In genomic region chr13:46593403-46593802, GRCh38 we compare ENCODE assay signal across 12 cellular contexts. TPM values are rescaled to one million over a fixed set of nuclear protein-coding genes. Genes with fewer than 3 reads are reported as not detected.
A peak's percentile ranks its signal among the peaks of the same experiment; 100 is the strongest.
DNase-seq lines count a peak whose midpoint lies in the region; ATAC-seq and TF ChIP-seq lines count a peak whose summit lies in the region.
"Had no signal": no experiment of that assay in that cellular context is flagged by ENCODE, and none has a peak within 500 bp of the region (broad histone marks: within the 10 kb centered on the region; RNA-seq: fewer than 3 reads in every experiment).

No MANE protein-coding gene starts in this region.

- peak overlapping the region; percentile 16 for H3K4me3 Mint-ChIP-seq in T-helper 1 cell treated with Interleukin-12 subunit alpha and Interleukin-12 subunit beta and Interleukin-4 antibody, amounts not matched to agents 30 μg/mL and 1 μg/mL, for 36 hours
- H3K4me3 Mint-ChIP-seq in activated naive CD8-positive, alpha-beta T cell treated with anti-CD3 and anti-CD28 coated beads for 36 hours = peak overlapping the region; percentile 60
- peak overlapping the region; percentile 33 to 72 for H3K4me3 Mint-ChIP-seq in stimulated activated naive CD8-positive, alpha-beta T cell treated with anti-CD3 and anti-CD28 coated beads, Interleukin-15, amount 100 ng/mL, for 72 hours
- H3K4me3 Mint-ChIP-seq in endodermal cell = no peak overlapping the region

- H3K36me3 Mint-ChIP-seq in T-helper 1 cell treated with Interleukin-12 subunit alpha and Interleukin-12 subunit beta and Interleukin-4 antibody, amounts not matched to agents 30 μg/mL and 1 μg/mL, for 36 hours (ENCODE audit: low read depth) = no peaks in the 10 kb centered on the region
- H3K36me3 Mint-ChIP-seq in activated naive CD8-positive, alpha-beta T cell treated with anti-CD3 and anti-CD28 coated beads for 36 hours = peaks cover 3% of the 10 kb centered on the region
- no peaks in the 10 kb centered on the region for H3K36me3 Mint-ChIP-seq in endodermal cell (ENCODE audit: low read depth)

- ATAC-seq in GM21786 (IDR thresholded peaks at IDR 0.05; ENCODE audit: unreplicated experiment) (peak; percentile 40), Right ventricle myocardium superior (ENCODE audit: poor library complexity) (no peak)
- peak; percentile 98 for ATAC-seq in stimulated activated naive CD8-positive, alpha-beta T cell treated with anti-CD3 and anti-CD28 coated beads, Interleukin-15, amount 100 ng/mL, for 72 hours

- H3K27me3 Mint-ChIP-seq in T-helper 1 cell treated with Interleukin-12 subunit alpha and Interleukin-12 subunit beta and Interleukin-4 antibody, amounts not matched to agents 30 μg/mL and 1 μg/mL, for 36 hours (ENCODE audit: low read depth) = no peaks in the 10 kb centered on the region
- H3K27me3 Mint-ChIP-seq in activated naive CD8-positive, alpha-beta T cell treated with anti-CD3 and anti-CD28 coated beads for 36 hours = no peaks in the 10 kb centered on the region
- H3K27me3 Mint-ChIP-seq in stimulated activated naive CD8-positive, alpha-beta T cell treated with anti-CD3 and anti-CD28 coated beads, Interleukin-15, amount 100 ng/mL, for 72 hours = no peaks in the 10 kb centered on the region
- H3K27me3 Mint-ChIP-seq in endodermal cell (ENCODE audit: insufficient read depth) = no peaks in the 10 kb centered on the region

- peaks cover 4% of the 10 kb centered on the region for H3K36me3 ChIP-seq in WERI-Rb-1
- no peaks in the 10 kb centered on the region for H3K36me3 ChIP-seq in endodermal cell (ENCODE audit: control insufficient read depth, insufficient read depth, low read length)

- peak overlapping the region; percentile 62 for H3K27ac Mint-ChIP-seq in T-helper 1 cell treated with Interleukin-12 subunit alpha and Interleukin-12 subunit beta and Interleukin-4 antibody, amounts not matched to agents 30 μg/mL and 1 μg/mL, for 36 hours
- H3K27ac Mint-ChIP-seq in activated naive CD8-positive, alpha-beta T cell treated with anti-CD3 and anti-CD28 coated beads for 36 hours = peak overlapping the region; percentile 63
- peak overlapping the region in 1 of 2 donors; percentile 34 for H3K27ac Mint-ChIP-seq in stimulated activated naive CD8-positive, alpha-beta T cell treated with anti-CD3 and anti-CD28 coated beads, Interleukin-15, amount 100 ng/mL, for 72 hours
- no peak overlapping the region for H3K27ac Mint-ChIP-seq in endodermal cell

- H3K27ac ChIP-seq in WERI-Rb-1 (no peak overlapping the region), endodermal cell (ENCODE audit: low read depth, low read length) (no peak overlapping the region)

- peaks cover 3% of the 10 kb centered on the region for H3K4me1 ChIP-seq in endodermal cell (ENCODE audit: control insufficient read depth, insufficient read depth, low read length)

- H3K9me3 ChIP-seq in WERI-Rb-1 (ENCODE audit: severe bottlenecking) = no peaks in the 10 kb centered on the region
- no peaks in the 10 kb centered on the region for H3K9me3 ChIP-seq in endodermal cell (ENCODE audit: control insufficient read depth, low read length)

- TF ChIP-seq CTCF in WERI-Rb-1 (IDR thresholded peaks at IDR 0.05; ENCODE audit: low read depth, low read length) (no peak), endodermal cell (conservative IDR thresholded peaks at IDR 0.05) (no peak)

- H3K4me3 ChIP-seq in WERI-Rb-1 (ENCODE audit: low read depth, low read length) (no peak overlapping the region), endodermal cell (ENCODE audit: low read length) (no peak overlapping the region)

- H3K4me1 Mint-ChIP-seq in T-helper 1 cell treated with Interleukin-12 subunit alpha and Interleukin-12 subunit beta and Interleukin-4 antibody, amounts not matched to agents 30 μg/mL and 1 μg/mL, for 36 hours (ENCODE audit: low read depth) = peaks cover 44% of the 10 kb centered on the region
- peaks cover 80% of the 10 kb centered on the region for H3K4me1 Mint-ChIP-seq in activated naive CD8-positive, alpha-beta T cell treated with anti-CD3 and anti-CD28 coated beads for 36 hours
- H3K4me1 Mint-ChIP-seq in stimulated activated naive CD8-positive, alpha-beta T cell treated with anti-CD3 and anti-CD28 coated beads, Interleukin-15, amount 100 ng/mL, for 72 hours = peaks cover 81% of the 10 kb centered on the region
- H3K4me1 Mint-ChIP-seq in endodermal cell = peaks cover 16% of the 10 kb centered on the region

- no peaks in the 10 kb centered on the region for H3K27me3 ChIP-seq in WERI-Rb-1 (ENCODE audit: insufficient read depth, low read depth, severe bottlenecking)
- H3K27me3 ChIP-seq in endodermal cell (ENCODE audit: control insufficient read depth, insufficient read depth, low read length, poor library complexity, severe bottlenecking) = no peaks in the 10 kb centered on the region

- WGBS in endodermal cell (ENCODE audit: insufficient coverage in 1 of 2, insufficient read length in 1 of 2), 2 experiments = 92 to 95% methylated on average over 11 of the region's 11 CpGs

- intact Hi-C loops in Right ventricle myocardium superior (cut with DNase I) = no loop called here

- DNase-seq in activated naive CD8-positive, alpha-beta T cell treated with anti-CD3 and anti-CD28 coated beads for 36 hours = peak; percentile 64
- peak; percentile 52 to 64 for DNase-seq in stimulated activated naive CD8-positive, alpha-beta T cell treated with anti-CD3 and anti-CD28 coated beads, Interleukin-15, amount 100 ng/mL, for 72 hours
- DNase-seq in WERI-Rb-1 = no peak
- DNase-seq in DMS114 treated with DMSO at 0.1 percent for 48 hours (lab: John Stamatoyannopoulos, UW; ENCODE audit: unreplicated experiment) = no peak
- DNase-seq in Right ventricle myocardium superior = no peak
- DNase-seq in endodermal cell = no peak
- DNase-seq: amniotic stem cell, glutamatergic neuron, NCI-H187, nucleus accumbens had no signal

- H3K9me3 Mint-ChIP-seq in T-helper 1 cell treated with Interleukin-12 subunit alpha and Interleukin-12 subunit beta and Interleukin-4 antibody, amounts not matched to agents 30 μg/mL and 1 μg/mL, for 36 hours = no peaks in the 10 kb centered on the region
- no peaks in the 10 kb centered on the region for H3K9me3 Mint-ChIP-seq in activated naive CD8-positive, alpha-beta T cell treated with anti-CD3 and anti-CD28 coated beads for 36 hours
- H3K9me3 Mint-ChIP-seq in stimulated activated naive CD8-positive, alpha-beta T cell treated with anti-CD3 and anti-CD28 coated beads, Interleukin-15, amount 100 ng/mL, for 72 hours = no peaks in the 10 kb centered on the region
- H3K9me3 Mint-ChIP-seq in endodermal cell = no peaks in the 10 kb centered on the region

- H3K9ac ChIP-seq in endodermal cell (ENCODE audit: extremely low read depth, low read length, poor library complexity, severe bottlenecking) = no peak overlapping the region

RNA-seq across cellular contexts. Expression of gene LRCH1, which starts 40.4 kb away (rescaled TPM):
- total RNA-seq in activated naive CD8-positive, alpha-beta T cell treated with anti-CD3 and anti-CD28 coated beads for 36 hours = 10 to 100 TPM; 16.9 to 18.1 TPM
- 11.0 TPM for total RNA-seq in Right ventricle myocardium superior
- total RNA-seq in endodermal cell = 10 to 100 TPM in 1 of 2 donors, 1 to 10 TPM in 1; 8.1 to 11.8 TPM
- polyA plus RNA-seq in endodermal cell (2013, experiment 1 of 2) = 10.0 TPM
- polyA plus RNA-seq in endodermal cell (2013, experiment 2 of 2) = 10.1 TPM

Comparison
In these comparisons a context has a peak if more than half of its experiments do, and no peak if none do; other contexts are left out.
1. DNase-seq: peak in activated naive CD8-positive, alpha-beta T cell treated with anti-CD3 and anti-CD28 coated beads for 36 hours (single experiment) and stimulated activated naive CD8-positive, alpha-beta T cell treated with anti-CD3 and anti-CD28 coated beads, Interleukin-15, amount 100 ng/mL, for 72 hours (2 of 2); none in WERI-Rb-1 (single experiment), DMS114 treated with DMSO at 0.1 percent for 48 hours (single experiment), Right ventricle myocardium superior (single experiment) and endodermal cell (single experiment).